Comparison of ENCODE assay signal across 19 cellular contexts in the genomic region with DNA sequence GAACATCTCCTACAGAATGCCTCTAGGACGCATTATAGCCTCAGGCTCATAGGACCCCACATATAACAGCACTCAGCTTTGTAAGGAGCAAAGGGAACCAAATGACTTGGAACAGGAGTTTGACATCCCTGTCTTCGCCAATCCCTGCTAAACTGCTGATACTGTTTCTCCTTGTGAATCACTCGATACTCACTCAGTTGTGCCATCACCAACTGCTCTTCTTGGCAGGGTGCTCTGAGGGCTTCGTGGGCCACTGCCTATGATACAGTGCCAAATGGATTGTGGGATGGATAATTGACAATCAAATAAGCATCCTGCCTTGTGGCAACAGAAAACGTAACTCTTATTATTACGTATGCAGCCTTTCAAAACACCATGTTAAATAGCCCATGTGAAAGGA.
"Had no signal": no experiment of that assay in that cellular context is flagged by ENCODE, and none has a peak within 500 bp of the region (broad histone marks: within the 10 kb centered on the region; RNA-seq: fewer than 3 reads in every experiment).

No MANE protein-coding gene starts in this region.

- ATAC-seq: foreskin keratinocyte; heart right ventricle; right lobe of liver; stimulated activated naive B cell treated with anti-CD40 and anti-IgM and Interleukin-4, amounts not matched to agents 10 μg/mL and 1 μg/mL and 100 μg/mL, for 72 hours had no signal

- DNase-seq: activated CD4-positive, alpha-beta T cell treated with anti-CD3 and anti-CD28 coated beads, Interleukin-2, amount 10 ng/mL, durations not matched to agents 7 days and 5 days; activated CD4-positive, CD25-positive, alpha-beta regulatory T cell; activated effector memory CD4-positive, alpha-beta T cell treated with Interleukin-2 at 50 U/mL for 16 hours; activated T-cell treated with anti-CD3 and anti-CD28 coated beads, Interleukin-2, amount 50 U/mL, for 1 hour; amygdala; brain microvascular endothelial cell; foreskin keratinocyte; heart right ventricle; left ventricle myocardium inferior; mesenchymal stem cell; occipital lobe; right lobe of liver; spleen; stimulated activated CD4-positive, alpha-beta T cell treated with anti-CD3 and anti-CD28 coated beads, Interleukin-2, amount 100 ng/mL, for 24 hours; stimulated activated naive B cell treated with anti-CD40 and anti-IgM and Interleukin-4, amounts not matched to agents 10 μg/mL and 1 μg/mL and 100 μg/mL, for 72 hours had no signal

- H3K9me3 ChIP-seq: heart right ventricle, left ventricle myocardium inferior, prostate gland, right lobe of liver had no signal

- H3K27ac ChIP-seq: brain microvascular endothelial cell, dorsolateral prefrontal cortex, foreskin keratinocyte, heart right ventricle, left ventricle myocardium inferior, prostate gland, right lobe of liver, spleen had no signal

- H3K4me3 ChIP-seq: dorsolateral prefrontal cortex, heart right ventricle, left ventricle myocardium inferior, prostate gland, right lobe of liver, spleen had no signal

- H3K27me3 ChIP-seq: brain microvascular endothelial cell, dorsolateral prefrontal cortex, foreskin keratinocyte, heart right ventricle, right lobe of liver, spleen had no signal

- H3K4me1 ChIP-seq: foreskin keratinocyte, heart right ventricle, left ventricle myocardium inferior, prostate gland, right lobe of liver, spleen had no signal

- H3K36me3 ChIP-seq: brain microvascular endothelial cell, heart right ventricle, left ventricle myocardium inferior, prostate gland, right lobe of liver, spleen had no signal

- FAIRE-seq: endometrium, islet of Langerhans had no signal
